Comparison of ENCODE assay signal across 8 cellular contexts in the genomic region with DNA sequence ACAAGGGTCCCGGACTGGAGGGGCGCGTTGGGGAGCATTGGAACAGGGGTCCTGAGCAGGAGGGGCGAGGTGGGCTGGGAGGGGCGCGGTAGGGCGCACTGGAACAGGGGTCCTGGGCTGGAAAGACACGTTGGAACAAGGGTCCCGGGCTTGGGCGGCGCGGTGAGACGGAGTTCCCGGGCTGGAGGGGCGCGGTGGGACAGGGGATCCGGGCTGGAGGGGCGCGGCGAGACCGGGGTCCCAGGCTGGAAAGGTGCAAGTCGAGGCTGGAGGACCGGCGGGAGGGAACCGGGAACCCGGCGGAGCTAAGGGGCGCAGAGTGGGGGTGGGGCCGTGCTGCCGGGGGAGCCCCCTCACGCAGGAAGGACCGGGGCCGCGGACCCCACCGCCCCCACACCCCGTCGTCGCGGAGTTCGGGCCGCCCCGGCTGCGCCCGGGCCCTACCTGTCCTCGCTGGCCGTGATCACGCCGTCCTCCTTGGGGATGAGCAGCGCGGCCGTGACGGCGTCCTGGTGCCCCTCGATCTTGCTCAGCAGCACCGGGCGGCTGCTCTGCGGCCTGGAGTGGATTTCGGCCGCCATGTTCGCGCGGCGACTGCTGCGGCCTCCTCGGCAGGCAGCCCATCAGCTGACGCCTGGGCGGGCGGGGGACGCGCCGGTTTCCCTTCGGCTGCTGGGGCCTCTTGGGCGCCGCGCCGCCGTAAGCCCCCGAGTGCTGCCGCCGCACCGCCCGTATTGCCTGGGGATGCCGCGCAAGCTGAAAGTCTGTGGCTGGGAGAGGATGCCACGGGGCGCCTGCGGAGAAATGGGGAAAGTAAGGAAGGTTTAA. TPM values are rescaled to one million over a fixed set of nuclear protein-coding genes. Genes with fewer than 3 reads are reported as not detected.
A peak's percentile ranks its signal among the peaks of the same experiment; 100 is the strongest.
DNase-seq lines count a peak whose midpoint lies in the region; ATAC-seq, FAIRE-seq and TF ChIP-seq lines count a peak whose summit lies in the region.

A gene with protein sequence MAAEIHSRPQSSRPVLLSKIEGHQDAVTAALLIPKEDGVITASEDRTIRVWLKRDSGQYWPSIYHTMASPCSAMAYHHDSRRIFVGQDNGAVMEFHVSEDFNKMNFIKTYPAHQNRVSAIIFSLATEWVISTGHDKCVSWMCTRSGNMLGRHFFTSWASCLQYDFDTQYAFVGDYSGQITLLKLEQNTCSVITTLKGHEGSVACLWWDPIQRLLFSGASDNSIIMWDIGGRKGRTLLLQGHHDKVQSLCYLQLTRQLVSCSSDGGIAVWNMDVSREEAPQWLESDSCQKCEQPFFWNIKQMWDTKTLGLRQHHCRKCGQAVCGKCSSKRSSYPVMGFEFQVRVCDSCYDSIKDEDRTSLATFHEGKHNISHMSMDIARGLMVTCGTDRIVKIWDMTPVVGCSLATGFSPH (minus strand): TSS at position 632 of the 828 bp plus-strand sequence. CDS start 51 bp downstream, at position 581.

- H3K4me3 ChIP-seq in adipocyte (ENCODE audit: low read length): peak within 1 kb of the TSS; percentile 85
- peak within 1 kb of the TSS; percentile 91 for H3K4me3 ChIP-seq in cardiac muscle cell
- H3K4me3 ChIP-seq in tibial nerve: peak within 1 kb of the TSS; percentile 98 to 100 (median 99)

- H3K36me3 ChIP-seq in adipocyte (ENCODE audit: control insufficient read depth, insufficient read depth, low read length, severe bottlenecking) (no peaks in the 10 kb centered on the region), cardiac muscle cell (no peaks in the 10 kb centered on the region), tibial nerve (no peaks in the 10 kb centered on the region)

- TF ChIP-seq POLR2A in GM12891 (IDR thresholded peaks at IDR 0.05; ENCODE audit: low read depth, low read length): peak; percentile 74
- TF ChIP-seq POLR2A in tibial nerve (IDR thresholded peaks at IDR 0.05): peak; percentile 48 to 79

- peaks cover 16% of the 10 kb centered on the region for H3K4me1 ChIP-seq in adipocyte (ENCODE audit: control insufficient read depth, insufficient read depth, low read length)
- peaks cover 5% of the 10 kb centered on the region for H3K4me1 ChIP-seq in cardiac muscle cell (ENCODE audit: low read depth)
- peaks cover 0 to 45% (median 16%) of the 10 kb centered on the region in 4 donors for H3K4me1 ChIP-seq in tibial nerve

- FAIRE-seq in GM12891 (lab: Jason Lieb, UNC): peak; percentile 98

- peak in 1 of 2 donors; percentile 94 for TF ChIP-seq EP300 in tibial nerve (IDR thresholded peaks at IDR 0.05)

- H3K27ac ChIP-seq in cardiac muscle cell: peak within 1 kb of the TSS; percentile 85
- peak within 1 kb of the TSS; percentile 88 to 99 (median 96) for H3K27ac ChIP-seq in tibial nerve

- no peaks in the 10 kb centered on the region for H3K27me3 ChIP-seq in adipocyte (replicated peaks; ENCODE audit: control insufficient read depth, insufficient read depth, low read length)
- H3K27me3 ChIP-seq in cardiac muscle cell: no peaks in the 10 kb centered on the region
- no peaks in the 10 kb centered on the region for H3K27me3 ChIP-seq in tibial nerve

- WGBS in tibial nerve, 2 donors: 1 to 2% methylated on average over 55 to 58 of the region's 87 CpGs

- H3K9ac ChIP-seq in adipocyte (ENCODE audit: low read length): peak within 1 kb of the TSS; percentile 98

- TF ChIP-seq CTCF in cardiac muscle cell (IDR thresholded peaks at IDR 0.05; ENCODE audit: low read depth, low read length): no peak
- peak in 1 of 5 experiments; percentile 40 for TF ChIP-seq CTCF in tibial nerve (IDR thresholded peaks at IDR 0.05)

- ATAC-seq in HG02642 (IDR thresholded peaks at IDR 0.05; ENCODE audit: poor library complexity, unreplicated experiment): peak; percentile 83

- H3K9me3 ChIP-seq in adipocyte (ENCODE audit: control insufficient read depth, low read length) (no peaks in the 10 kb centered on the region), cardiac muscle cell (ENCODE audit: low read depth) (no peaks in the 10 kb centered on the region), tibial nerve (no peaks in the 10 kb centered on the region)

- peak; percentile 88 for DNase-seq in GM12891 (ENCODE audit: insufficient read length, low spot score)
- DNase-seq in NCI-H1105 (lab: John Stamatoyannopoulos, UW): peak; percentile 75
- peak; percentile 58 for DNase-seq in T follicular helper cell (ENCODE audit: low read depth)
- DNase-seq in adipocyte (ENCODE audit: low read depth): peak; percentile 95
- DNase-seq in cardiac muscle cell (ENCODE audit: low read depth in 1 of 2, low spot score in 1 of 2): peak; percentile 95
- DNase-seq in pons (ENCODE audit: low spot score): peak; percentile 84
- DNase-seq in tibial nerve (ENCODE audit: low spot score in 2 of 2): peak; percentile 67 to 68

TF ChIP-seq in GM12891, 5 proteins besides CTCF, POLR2A, EP300 and RAD21:
- TF ChIP-seq PAX5 (IDR thresholded peaks at IDR 0.05; ENCODE audit: insufficient read depth, low read length, severe bottlenecking) (no peak), TAF1 (IDR thresholded peaks at IDR 0.05; ENCODE audit: low read depth, low read length) (peak; percentile 54; the same call in 1 of the 2 replicates), POU2F2 (IDR thresholded peaks at IDR 0.05; ENCODE audit: low read depth, low read length) (peak; percentile 64; the same call in 1 of the 2 replicates), SPI1 (IDR thresholded peaks at IDR 0.05; ENCODE audit: low read depth, low read length) (no peak), POLR2AphosphoS5 (IDR thresholded peaks at IDR 0.05; ENCODE audit: low read depth, low read length) (peak; percentile 70; the same call in 1 of the 2 replicates)
TF ChIP-seq in GM12891: peak in this region for 3.

RNA-seq across cellular contexts. Expression of the gene that starts here (rescaled TPM):
- polyA plus RNA-seq in GM12891 (2012; ENCODE audit: low read depth, missing spikeins): 16.4 TPM
- 19.0 and 20.7 TPM in 2 replicates for total RNA-seq in cardiac muscle cell
- 20.8 and 30.7 TPM in 2 replicates for polyA plus RNA-seq in cardiac muscle cell
- 10 to 100 TPM; 33.1 to 61.8 (median 50.4) TPM for total RNA-seq in tibial nerve

Comparison
In these comparisons a context has a peak if more than half of its experiments do, and no peak if none do; other contexts are left out.
1. Peak in every context shown above with its lines: DNase-seq, ATAC-seq, H3K4me3 ChIP-seq and H3K27ac ChIP-seq.